In the genomic region with DNA sequence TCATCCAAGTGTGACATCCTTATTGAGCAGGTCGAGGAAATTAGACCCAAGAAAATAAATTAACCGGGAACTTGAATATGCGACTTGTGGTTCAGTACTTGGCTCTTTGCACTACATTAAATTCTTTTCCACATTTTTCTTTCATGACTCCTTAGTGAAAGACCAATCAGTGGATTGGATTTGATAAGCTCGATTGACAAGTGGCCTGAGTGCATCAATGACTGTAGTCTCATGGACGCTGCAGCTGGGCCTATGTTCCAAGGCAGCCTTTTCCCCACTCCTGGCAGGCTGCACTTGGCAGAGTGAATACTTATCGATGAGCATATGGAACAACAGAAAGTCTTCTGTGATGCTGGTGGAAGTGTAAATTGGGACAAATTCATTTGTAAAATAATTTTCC, we compare ENCODE assay signal across 25 cellular contexts.
DNase-seq lines count a peak whose midpoint lies in the region; ATAC-seq, FAIRE-seq and TF ChIP-seq lines count a peak whose summit lies in the region.
"Had no signal": no experiment of that assay in that cellular context is flagged by ENCODE, and none has a peak within 500 bp of the region (broad histone marks: within the 10 kb centered on the region; RNA-seq: fewer than 3 reads in every experiment).

No MANE protein-coding gene starts in this region.

- peaks cover 38% of the 10 kb centered on the region for H3K4me1 ChIP-seq in A549
- H3K4me1 ChIP-seq: suprapubic skin had no signal

- 65% methylated on average over 6 of the region's 6 CpGs for WGBS in A549 (ENCODE audit: missing lambda C conversion rate)

- no peaks in the 10 kb centered on the region for H3K9me3 ChIP-seq in A549
- H3K9me3 ChIP-seq: gastrocnemius medialis, suprapubic skin, vagina had no signal

- H3K27ac ChIP-seq in A549 = peak overlapping the region; percentile 68 to 75; a peak in 5 of 6 replicates
- H3K27ac ChIP-seq: cardiac muscle cell, gastrocnemius medialis, suprapubic skin, vagina had no signal

- TF ChIP-seq CTCF in A549 (IDR thresholded peaks at IDR 0.05) (no peak), fibroblast of the aortic adventitia (IDR thresholded peaks at IDR 0.05; ENCODE audit: insufficient read depth, low read length) (no peak)

- FAIRE-seq in A549 (lab: Jason Lieb, UNC) = no peak

- TF ChIP-seq RAD21 in A549 (conservative IDR thresholded peaks at IDR 0.05 in 1 of 2, IDR thresholded peaks at IDR 0.05 in 1 of 2) = no peak

- no peak for TF ChIP-seq EP300 in A549 (IDR thresholded peaks at IDR 0.05)

- H3K4me2 ChIP-seq in A549 = no peak overlapping the region

- CTCF ChIA-PET in A549 (lab: Yijun Ruan, JAX) = interaction anchor here (0.7 to 3.7 kb wide), 3 partner anchors 8 to 107 kb away, joined by 3 to 18 read pairs (median 5); no protein-coding TSS in a partner anchor

- no peak for TF ChIP-seq POLR2A in A549 (IDR thresholded peaks at IDR 0.05; ENCODE audit: low read length)

- no peak overlapping the region for H3K4me3 ChIP-seq in A549
- no peak overlapping the region for H3K4me3 ChIP-seq in fibroblast of the aortic adventitia (ENCODE audit: low read depth, low read length)
- H3K4me3 ChIP-seq: cardiac muscle cell, gastrocnemius medialis, suprapubic skin, vagina had no signal

- POLR2A ChIA-PET in A549 (lab: Yijun Ruan, JAX) = no interaction called here

- DNase-seq in A549 (ENCODE audit: low read depth in 1 of 2, low spot score in 1 of 2) (no peak), GM04504 (ENCODE audit: low read depth) (peak; percentile 6), RPMI7951 (ENCODE audit: low read depth) (peak; percentile 49), fibroblast of the aortic adventitia (ENCODE audit: low read depth) (peak; percentile 39), DMS153 (lab: John Stamatoyannopoulos, UW) (no peak), NCI-H146 treated with DMSO at 0.1 percent for 48 hours (lab: John Stamatoyannopoulos, UW; ENCODE audit: unreplicated experiment) (no peak), NCI-H187 (lab: John Stamatoyannopoulos, UW) (no peak)
- DNase-seq: activated CD8-positive, alpha-beta memory T cell treated with anti-CD3 and anti-CD28 coated beads, Interleukin-2, amount 50 U/mL, for 48 hours; activated effector memory CD4-positive, alpha-beta T cell treated with Interleukin-2 at 50 U/mL for 16 hours; activated naive CD8-positive, alpha-beta T cell treated with anti-CD3 and anti-CD28 coated beads, Interleukin-2, amount 50 U/mL, for 24 hours; CD4-positive, alpha-beta T cell; dermis blood vessel endothelial cell; gastrocnemius medialis; left colon; mesendoderm; naive B cell; NCI-H1436; NCI-H748 treated with DMSO at 0.1 percent for 48 hours; retina; SIG-M5 had no signal

- no peak for ATAC-seq in A549
- no peak for ATAC-seq in GM18873 (IDR thresholded peaks at IDR 0.05; ENCODE audit: low FRiP score, unreplicated experiment)
- ATAC-seq: activated naive CD8-positive, alpha-beta T cell treated with anti-CD3 and anti-CD28 coated beads, Interleukin-2, amount 50 U/mL, for 24 hours; gastrocnemius medialis; HCT116; left colon had no signal

TF ChIP-seq in A549, 52 proteins besides CTCF, POLR2A, EP300 and RAD21:
- TF ChIP-seq, protein P1, sequence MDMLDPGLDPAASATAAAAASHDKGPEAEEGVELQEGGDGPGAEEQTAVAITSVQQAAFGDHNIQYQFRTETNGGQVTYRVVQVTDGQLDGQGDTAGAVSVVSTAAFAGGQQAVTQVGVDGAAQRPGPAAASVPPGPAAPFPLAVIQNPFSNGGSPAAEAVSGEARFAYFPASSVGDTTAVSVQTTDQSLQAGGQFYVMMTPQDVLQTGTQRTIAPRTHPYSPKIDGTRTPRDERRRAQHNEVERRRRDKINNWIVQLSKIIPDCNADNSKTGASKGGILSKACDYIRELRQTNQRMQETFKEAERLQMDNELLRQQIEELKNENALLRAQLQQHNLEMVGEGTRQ (IDR thresholded peaks at IDR 0.05) = no peak
- TF ChIP-seq, protein P2, sequence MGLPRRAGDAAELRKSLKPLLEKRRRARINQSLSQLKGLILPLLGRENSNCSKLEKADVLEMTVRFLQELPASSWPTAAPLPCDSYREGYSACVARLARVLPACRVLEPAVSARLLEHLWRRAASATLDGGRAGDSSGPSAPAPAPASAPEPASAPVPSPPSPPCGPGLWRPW (IDR thresholded peaks at IDR 0.05) = no peak
- TF ChIP-seq NR3C1 (IDR thresholded peaks at IDR 0.05) (no peak), KDM1A (IDR thresholded peaks at IDR 0.05; ENCODE audit: low read depth) (no peak)

Comparison
In these comparisons a context has a peak if more than half of its experiments do, and no peak if none do; other contexts are left out.
1. DNase-seq: peak in GM04504 (single experiment), RPMI7951 (single experiment) and fibroblast of the aortic adventitia (single experiment); none in A549 (0 of 2), DMS153 (single experiment), NCI-H146 treated with DMSO at 0.1 percent for 48 hours (single experiment) and NCI-H187 (0 of 2).